ENCODE assay signal across 13 cellular contexts in the genomic region with DNA sequence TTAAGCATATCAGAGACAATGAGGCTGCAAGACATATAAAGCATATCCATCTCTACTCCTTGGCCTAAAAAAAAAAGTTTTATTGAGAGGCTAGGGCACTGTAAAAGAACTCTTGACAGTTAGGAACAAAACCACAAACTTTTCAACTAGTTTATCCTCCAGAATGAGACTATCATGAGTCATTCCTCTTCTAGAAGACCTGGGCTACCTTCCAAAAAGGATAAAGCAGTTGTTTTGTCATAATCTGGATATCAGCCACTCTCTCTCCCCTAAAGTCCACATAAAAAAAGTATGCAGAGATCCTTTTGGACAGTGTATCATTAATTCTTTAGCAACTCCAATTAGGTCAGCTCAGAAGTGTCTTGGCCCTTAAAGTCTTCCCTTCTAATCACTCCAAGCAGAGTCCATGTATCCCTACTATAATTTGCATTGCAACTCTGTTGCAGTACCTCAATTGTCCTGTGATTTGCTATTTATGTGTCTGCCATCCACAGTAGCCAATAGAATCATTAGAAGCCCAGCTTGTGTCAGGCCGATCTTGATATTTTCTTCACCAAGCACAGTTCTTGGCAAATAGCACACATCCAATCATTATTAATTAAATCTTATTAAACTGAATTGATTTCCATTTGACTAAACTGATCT. TPM values are rescaled to one million over a fixed set of nuclear protein-coding genes. Genes with fewer than 3 reads are reported as not detected.
DNase-seq lines count a peak whose midpoint lies in the region; ATAC-seq and TF ChIP-seq lines count a peak whose summit lies in the region.
"Had no signal": no experiment of that assay in that cellular context is flagged by ENCODE, and none has a peak within 500 bp of the region (broad histone marks: within the 10 kb centered on the region; RNA-seq: fewer than 3 reads in every experiment).

No MANE protein-coding gene starts in this region.

- no peaks in the 10 kb centered on the region for H3K36me3 Mint-ChIP-seq in natural killer cell treated with Interleukin-12 subunit alpha and Interleukin-12 subunit beta and Interleukin-15 and Interleukin-18, amount 100 ng/mL, for 72 hours
- H3K36me3 Mint-ChIP-seq: activated naive CD4-positive, alpha-beta T cell treated with anti-CD3 and anti-CD28 coated beads, Interleukin-2, amount 50 U/mL, for 24 hours had no signal

- no peaks in the 10 kb centered on the region for H3K4me1 Mint-ChIP-seq in natural killer cell treated with Interleukin-12 subunit alpha and Interleukin-12 subunit beta and Interleukin-15 and Interleukin-18, amount 100 ng/mL, for 72 hours (ENCODE audit: low read depth in 2 of 2)
- H3K4me1 Mint-ChIP-seq: activated naive CD4-positive, alpha-beta T cell treated with anti-CD3 and anti-CD28 coated beads, Interleukin-2, amount 50 U/mL, for 24 hours had no signal

- no peak overlapping the region for H3K4me3 Mint-ChIP-seq in natural killer cell treated with Interleukin-12 subunit alpha and Interleukin-12 subunit beta and Interleukin-15 and Interleukin-18, amount 100 ng/mL, for 72 hours
- H3K4me3 Mint-ChIP-seq: activated naive CD4-positive, alpha-beta T cell treated with anti-CD3 and anti-CD28 coated beads, Interleukin-2, amount 50 U/mL, for 24 hours had no signal

- no peak for ATAC-seq in natural killer cell treated with Interleukin-12 subunit alpha and Interleukin-12 subunit beta and Interleukin-15 and Interleukin-18, amount 100 ng/mL, for 72 hours
- ATAC-seq: lower lobe of right lung had no signal

- DNase-seq in RPMI7951 (ENCODE audit: low read depth) (peak; percentile 90), epithelial cell of proximal tubule (ENCODE audit: low read depth) (peak; percentile 57), non-pigmented ciliary epithelial cell (ENCODE audit: low read depth) (peak; percentile 60), CD1c-positive myeloid dendritic cell (ENCODE audit: extremely low spot score) (no peak), SIG-M5 (lab: John Stamatoyannopoulos, UW) (no peak)
- DNase-seq in stimulated activated CD4-positive, alpha-beta T cell treated with anti-CD3 and anti-CD28 coated beads, Interleukin-4, amount 100 ng/mL, for 1 hour, result no peak
- no peak for DNase-seq in natural killer cell treated with Interleukin-12 subunit alpha and Interleukin-12 subunit beta and Interleukin-15 and Interleukin-18, amount 100 ng/mL, for 72 hours (ENCODE audit: low spot score)
- DNase-seq: lower lobe of right lung, NCI-H2029 treated with DMSO at 0.1 percent for 48 hours, right cardiac atrium, RPMI8226 had no signal

- TF ChIP-seq CTCF in GM12873 (IDR thresholded peaks at IDR 0.05; ENCODE audit: insufficient read depth, low read depth, low read length, missing control alignments) (peak; percentile 12), epithelial cell of proximal tubule (conservative IDR thresholded peaks at IDR 0.05; ENCODE audit: low read depth, low read length) (peak; percentile 28)

- no peak overlapping the region for H3K4me3 ChIP-seq in epithelial cell of proximal tubule (ENCODE audit: low read depth, low read length)
- H3K4me3 ChIP-seq: lower lobe of right lung had no signal

- peaks cover 4% of the 10 kb centered on the region for H3K9me3 Mint-ChIP-seq in natural killer cell treated with Interleukin-12 subunit alpha and Interleukin-12 subunit beta and Interleukin-15 and Interleukin-18, amount 100 ng/mL, for 72 hours
- H3K9me3 Mint-ChIP-seq: activated naive CD4-positive, alpha-beta T cell treated with anti-CD3 and anti-CD28 coated beads, Interleukin-2, amount 50 U/mL, for 24 hours had no signal

- H3K27ac Mint-ChIP-seq in natural killer cell treated with Interleukin-12 subunit alpha and Interleukin-12 subunit beta and Interleukin-15 and Interleukin-18, amount 100 ng/mL, for 72 hours, result no peak overlapping the region
- H3K27ac Mint-ChIP-seq: activated naive CD4-positive, alpha-beta T cell treated with anti-CD3 and anti-CD28 coated beads, Interleukin-2, amount 50 U/mL, for 24 hours had no signal

- no peaks in the 10 kb centered on the region for H3K27me3 Mint-ChIP-seq in natural killer cell treated with Interleukin-12 subunit alpha and Interleukin-12 subunit beta and Interleukin-15 and Interleukin-18, amount 100 ng/mL, for 72 hours

RNA-seq across cellular contexts. Expression of a gene that starts 10.4 kb away (rescaled TPM):
- total RNA-seq in RPMI7951 (2014; rRNA removed; shearing (Covaris generic)), result not detected in 2 replicates
- total RNA-seq in epithelial cell of proximal tubule, result not detected in 2 replicates
- total RNA-seq in natural killer cell treated with Interleukin-12 subunit alpha and Interleukin-12 subunit beta and Interleukin-15 and Interleukin-18, amount 100 ng/mL, for 72 hours, result not detected
- total RNA-seq: lower lobe of right lung, right cardiac atrium had no signal

RNA-seq across cellular contexts. Expression of a gene that starts 11.5 kb away (rescaled TPM):
- total RNA-seq in RPMI7951 (2014; rRNA removed; shearing (Covaris generic)), result not detected in 2 replicates
- total RNA-seq in epithelial cell of proximal tubule, result not detected in 2 replicates
- total RNA-seq in natural killer cell treated with Interleukin-12 subunit alpha and Interleukin-12 subunit beta and Interleukin-15 and Interleukin-18, amount 100 ng/mL, for 72 hours, result not detected
- total RNA-seq: lower lobe of right lung, right cardiac atrium had no signal

RNA-seq across cellular contexts. Expression of a gene that starts 27.0 kb away (rescaled TPM):
- total RNA-seq in RPMI7951 (2014; rRNA removed; shearing (Covaris generic)), result not detected in 2 replicates
- total RNA-seq in epithelial cell of proximal tubule, result not detected in 2 replicates
- total RNA-seq in natural killer cell treated with Interleukin-12 subunit alpha and Interleukin-12 subunit beta and Interleukin-15 and Interleukin-18, amount 100 ng/mL, for 72 hours, result not detected
- total RNA-seq: lower lobe of right lung, right cardiac atrium had no signal

RNA-seq across cellular contexts. Expression of a gene that starts 32.0 kb away (rescaled TPM):
- total RNA-seq in RPMI7951 (2014; rRNA removed; shearing (Covaris generic)), result not detected in 2 replicates
- total RNA-seq in epithelial cell of proximal tubule, result not detected in 2 replicates
- not detected for total RNA-seq in natural killer cell treated with Interleukin-12 subunit alpha and Interleukin-12 subunit beta and Interleukin-15 and Interleukin-18, amount 100 ng/mL, for 72 hours
- total RNA-seq: lower lobe of right lung, right cardiac atrium had no signal

RNA-seq across cellular contexts. Expression of a gene that starts 43.1 kb away (rescaled TPM):
- not detected in 2 replicates for total RNA-seq in RPMI7951 (2014; rRNA removed; shearing (Covaris generic))
- total RNA-seq in epithelial cell of proximal tubule, result not detected in 2 replicates
- not detected for total RNA-seq in natural killer cell treated with Interleukin-12 subunit alpha and Interleukin-12 subunit beta and Interleukin-15 and Interleukin-18, amount 100 ng/mL, for 72 hours
- total RNA-seq: lower lobe of right lung, right cardiac atrium had no signal

Comparison
In these comparisons a context has a peak if more than half of its experiments do, and no peak if none do; other contexts are left out.
1. DNase-seq: peak in RPMI7951 (single experiment), epithelial cell of proximal tubule (single experiment) and non-pigmented ciliary epithelial cell (single experiment); none in stimulated activated CD4-positive, alpha-beta T cell treated with anti-CD3 and anti-CD28 coated beads, Interleukin-4, amount 100 ng/mL, for 1 hour (single experiment), natural killer cell treated with Interleukin-12 subunit alpha and Interleukin-12 subunit beta and Interleukin-15 and Interleukin-18, amount 100 ng/mL, for 72 hours (single experiment), CD1c-positive myeloid dendritic cell (single experiment) and SIG-M5 (single experiment).